In genomic region chr2:119071476-119071875, GRCh38 we compare ENCODE assay signal across 20 cellular contexts.
DNase-seq lines count a peak whose midpoint lies in the region; ATAC-seq, FAIRE-seq and TF ChIP-seq lines count a peak whose summit lies in the region.
"Had no signal": no experiment of that assay in that cellular context is flagged by ENCODE, and none has a peak within 500 bp of the region (broad histone marks: within the 10 kb centered on the region; RNA-seq: fewer than 3 reads in every experiment).

No MANE protein-coding gene starts in this region.

- H3K27ac ChIP-seq in heart left ventricle, result no peak overlapping the region
- no peak overlapping the region for H3K27ac ChIP-seq in H1 (ENCODE audit: low read depth, low read length)
- H3K27ac ChIP-seq: A549 had no signal

- no peak overlapping the region for H3K4ac ChIP-seq in H1 (replicated peaks; ENCODE audit: insufficient read length, low read depth, low read length)

- H2BK20ac ChIP-seq in H1 (ENCODE audit: low read length), result no peak overlapping the region

- H3K9ac ChIP-seq in H1 (replicated peaks in 1 of 4; ENCODE audit: extremely low read depth in 1 of 4, low read depth in 3 of 4, low read length in 3 of 4), result no peak overlapping the region

- H3K23me2 ChIP-seq in H1 (ENCODE audit: low read depth, low read length), result no peaks in the 10 kb centered on the region; the same call in 1 of the 2 replicates

- H2BK15ac ChIP-seq in H1 (ENCODE audit: low read length), result no peak overlapping the region

- no peak overlapping the region for H3K56ac ChIP-seq in H1 (replicated peaks; ENCODE audit: insufficient read length, low read depth, low read length)

- no peaks in the 10 kb centered on the region for H3K79me2 ChIP-seq in H1 (ENCODE audit: control insufficient read depth in 1 of 2, insufficient read depth in 2 of 2, low read length in 2 of 2)

- no peak overlapping the region for H4K8ac ChIP-seq in H1 (ENCODE audit: extremely low read depth, insufficient read depth, low read length)

- no peaks in the 10 kb centered on the region for H4K20me1 ChIP-seq in H1 (replicated peaks in 1 of 2; ENCODE audit: control insufficient read depth in 1 of 2, insufficient read depth in 2 of 2, low read length in 2 of 2)

- DNase-seq in heart left ventricle, result no peak
- DNase-seq in Right ventricle myocardium inferior (ENCODE audit: missing footprints), result no peak
- DNase-seq in H1 (ENCODE audit: low read depth in 1 of 2, low spot score in 2 of 2), result no peak
- DNase-seq in iPS-NIHi7 (ENCODE audit: extremely low spot score), result peak; percentile 6
- no peak for DNase-seq in urothelium cell line (ENCODE audit: low spot score)
- no peak for DNase-seq in COLO668 (lab: John Stamatoyannopoulos, UW; ENCODE audit: unreplicated experiment)
- no peak for DNase-seq in medulla oblongata (ENCODE audit: extremely low spot score)
- DNase-seq: 8988T; ACHN; C1 segment of cervical spinal cord; Caco-2; CD4-positive, alpha-beta memory T cell; DMS153; DND-41; GOT3; H7; HCEC 1CT had no signal

- H3K14ac ChIP-seq in H1 (ENCODE audit: insufficient read length), result no peak overlapping the region

- TF ChIP-seq CTCF in heart left ventricle (IDR thresholded peaks at IDR 0.05), result no peak
- no peak for TF ChIP-seq CTCF in H1 (IDR thresholded peaks at IDR 0.05; ENCODE audit: control extremely low read depth in 1 of 3, insufficient read depth in 1 of 3, low read depth in 1 of 3, low read length in 3 of 3)

- H2AFZ ChIP-seq in H1 (ENCODE audit: low read length), result no peak overlapping the region

- TF ChIP-seq EP300 in H1 (IDR thresholded peaks at IDR 0.05; ENCODE audit: borderline replicate concordance in 1 of 2, low read depth in 2 of 2, low read length in 2 of 2), result no peak

- no peak overlapping the region for H4K91ac ChIP-seq in H1 (replicated peaks; ENCODE audit: insufficient read length, low read length)

- H3K4me3 ChIP-seq in heart left ventricle (no peak overlapping the region), H1 (ENCODE audit: extremely low read depth in 1 of 4, insufficient read depth in 2 of 4, low read depth in 3 of 4, low read length in 4 of 4) (no peak overlapping the region)
- H3K4me3 ChIP-seq: A549 had no signal

- no peaks in the 10 kb centered on the region for H3K79me1 ChIP-seq in H1 (ENCODE audit: low read depth, low read length)

- no peak overlapping the region for H2AK5ac ChIP-seq in H1 (ENCODE audit: low read depth, low read length)

- no peak for TF ChIP-seq RAD21 in H1 (IDR thresholded peaks at IDR 0.05 in 1 of 2, conservative IDR thresholded peaks at IDR 0.05 in 1 of 2; ENCODE audit: low read depth in 2 of 2, low read length in 2 of 2)

- ATAC-seq in heart left ventricle (peak; percentile 51 to 76 (median 60)), Right ventricle myocardium inferior (no peak)
- ATAC-seq: A549 had no signal

- no peak overlapping the region for H4K5ac ChIP-seq in H1 (ENCODE audit: insufficient read length, low read depth, low read length)

- H2BK5ac ChIP-seq in H1 (ENCODE audit: low read depth, low read length), result no peak overlapping the region

- peak overlapping the region; percentile 50 for H2BK120ac ChIP-seq in H1 (replicated peaks; ENCODE audit: low read depth, low read length)

- H3K18ac ChIP-seq in H1 (ENCODE audit: extremely low read depth, low read length), result no peak overlapping the region

- H3K27me3 ChIP-seq in heart left ventricle (peaks cover 0 to 2% (median 0%) of the 10 kb centered on the region in 9 donors), H1 (replicated peaks in 1 of 4; ENCODE audit: control insufficient read depth in 3 of 4, extremely low read depth in 1 of 4, insufficient read depth in 3 of 4, low read length in 3 of 4) (no peaks in the 10 kb centered on the region; a peak in 1 of 7 replicates)

- H3K4me1 ChIP-seq in heart left ventricle, result peaks cover 0 to 9% (median 0%) of the 10 kb centered on the region in 12 donors
- peaks cover 0 to 11% (median 7%) of the 10 kb centered on the region in 4 experiments; a peak in 6 of 7 replicates for H3K4me1 ChIP-seq in H1 (replicated peaks in 1 of 4; ENCODE audit: control insufficient read depth in 3 of 4, insufficient read depth in 4 of 4, low read length in 3 of 4)
- H3K4me1 ChIP-seq: A549, Caco-2 had no signal

- H3K4me2 ChIP-seq in H1 (ENCODE audit: insufficient read depth in 1 of 2, low read depth in 2 of 2, low read length in 2 of 2), result no peak overlapping the region
- H3K4me2 ChIP-seq: A549 had no signal

- no peak overlapping the region for H2BK12ac ChIP-seq in H1 (ENCODE audit: low read depth, low read length)

- TF ChIP-seq POLR2A in heart left ventricle (IDR thresholded peaks at IDR 0.05), result no peak
- no peak for TF ChIP-seq POLR2A in H1 (IDR thresholded peaks at IDR 0.05; ENCODE audit: control extremely low read depth in 1 of 2, low read depth in 2 of 2, low read length in 2 of 2)

- no peak for FAIRE-seq in H1 (lab: Jason Lieb, UNC)
- peak; percentile 74 for FAIRE-seq in urothelium cell line (lab: Jason Lieb, UNC)
- FAIRE-seq: A549, G401.6, GM12892 had no signal

- CTCF ChIA-PET in H1 (lab: Charles Lee; ENCODE audit: partially characterized antibody), result interaction anchor here (1.4 kb wide), 1 partner anchor 19 kb away, joined by 4 read pairs; no protein-coding TSS in a partner anchor

- 36 to 60% (median 40%) methylated on average over 1 of the region's 1 CpG for WGBS in heart left ventricle, 4 donors
- 91% methylated on average over 1 of the region's 1 CpG; no CpG with 5 or more reads in 1 of the 2 experiments for WGBS in H1 (ENCODE audit: extremely low coverage in 1 of 2, insufficient coverage in 1 of 2, insufficient read length in 1 of 2, insufficient replicate concordance in 2 of 2, low coverage in 1 of 2, low lambda C conversion rate in 2 of 2, missing lambda C conversion rate in 1 of 2), 2 experiments

- POLR2A ChIA-PET in H1 (lab: Charles Lee; ENCODE audit: partially characterized antibody), result no interaction called here

- no peak overlapping the region for H3K23ac ChIP-seq in H1 (ENCODE audit: insufficient read length)

- no peaks in the 10 kb centered on the region for H3K9me3 ChIP-seq in heart left ventricle
- H3K9me3 ChIP-seq in H1 (ENCODE audit: insufficient read depth in 2 of 2, low read depth in 1 of 2, low read length in 1 of 2), result no peaks in the 10 kb centered on the region
- H3K9me3 ChIP-seq: A549, Caco-2 had no signal

- intact Hi-C loops in heart left ventricle (cut with DNase I) (no loop called here), Right ventricle myocardium inferior (cut with DNase I) (no loop called here)

- H3K36me3 ChIP-seq in heart left ventricle (no peaks in the 10 kb centered on the region), H1 (ENCODE audit: control insufficient read depth in 2 of 4, insufficient read depth in 4 of 4, low read length in 3 of 4) (no peaks in the 10 kb centered on the region)

TF ChIP-seq in H1, 55 proteins besides CTCF, POLR2A, EP300 and RAD21:
- TF ChIP-seq MAFK (IDR thresholded peaks at IDR 0.05; ENCODE audit: low read depth, low read length) (no peak), CHD1 (IDR thresholded peaks at IDR 0.05; ENCODE audit: low read depth, low read length) (no peak), RBBP5 (IDR thresholded peaks at IDR 0.05; ENCODE audit: borderline replicate concordance, low read depth, low read length) (no peak), RFX5 (IDR thresholded peaks at IDR 0.05; ENCODE audit: borderline replicate concordance, low read depth, low read length) (no peak), TBP (IDR thresholded peaks at IDR 0.05; ENCODE audit: low read depth, low read length) (no peak), EGR1 (IDR thresholded peaks at IDR 0.05; ENCODE audit: borderline replicate concordance, low read depth, low read length) (no peak), JUND (IDR thresholded peaks at IDR 0.05; ENCODE audit: low read length) (no peak), KDM4A (IDR thresholded peaks at IDR 0.05; ENCODE audit: low read depth, low read length, severe bottlenecking) (no peak), TAF1 (IDR thresholded peaks at IDR 0.05; ENCODE audit: low read depth, low read length) (no peak), FOSL1 (IDR thresholded peaks at IDR 0.05; ENCODE audit: insufficient read depth, low read depth, low read length) (no peak), BCL11A (IDR thresholded peaks at IDR 0.05; ENCODE audit: low read depth in 2 of 2, low read length in 2 of 2) (no peak), ATF3 (IDR thresholded peaks at IDR 0.05; ENCODE audit: insufficient read depth, low read depth, low read length) (no peak), TAF7 (optimal IDR thresholded peaks at IDR 0.05; ENCODE audit: borderline replicate concordance, low read depth, low read length) (no peak), MAX (IDR thresholded peaks at IDR 0.05) (no peak)
